ENCODE assay signal across 12 cellular contexts in the genomic region with DNA sequence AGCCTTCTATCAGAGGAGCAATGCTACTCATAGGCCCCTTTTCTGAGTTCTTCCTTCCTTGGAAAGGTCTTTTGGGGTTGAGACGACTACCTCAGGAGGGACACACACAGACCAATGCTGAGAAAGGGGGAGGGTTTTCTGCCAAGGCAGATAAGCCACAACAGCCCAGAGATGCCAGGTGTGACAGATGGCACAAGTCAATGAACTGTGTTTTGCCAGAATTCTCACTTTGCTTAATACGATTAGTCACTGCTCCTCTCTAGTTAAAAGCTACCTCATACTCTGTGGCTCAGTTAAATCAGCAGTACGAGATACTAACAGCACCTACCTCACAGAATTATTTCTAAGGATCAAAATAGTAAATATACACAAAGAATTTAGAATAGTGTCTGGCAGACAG. TPM values are rescaled to one million over a fixed set of nuclear protein-coding genes. Genes with fewer than 3 reads are reported as not detected.
DNase-seq lines count a peak whose midpoint lies in the region; ATAC-seq, FAIRE-seq and TF ChIP-seq lines count a peak whose summit lies in the region.
"Had no signal": no experiment of that assay in that cellular context is flagged by ENCODE, and none has a peak within 500 bp of the region (broad histone marks: within the 10 kb centered on the region; RNA-seq: fewer than 3 reads in every experiment).

No MANE protein-coding gene starts in this region.

- no peak overlapping the region for H3K4ac ChIP-seq in mesenchymal stem cell (ENCODE audit: low read depth in 1 of 2, low read length in 2 of 2)

- H2BK5ac ChIP-seq in mesenchymal stem cell (ENCODE audit: low read depth, low read length, poor library complexity, severe bottlenecking): no peak overlapping the region

- H3K14ac ChIP-seq in mesenchymal stem cell (ENCODE audit: low read length in 2 of 2): no peak overlapping the region

- no peak overlapping the region for H2AK5ac ChIP-seq in mesenchymal stem cell (ENCODE audit: low read length, severe bottlenecking)

- H3K27me3 ChIP-seq in astrocyte (ENCODE audit: insufficient read depth, low read length) (no peaks in the 10 kb centered on the region), mesenchymal stem cell (ENCODE audit: control insufficient read depth in 1 of 2, insufficient read depth in 1 of 2, low read length in 2 of 2) (no peaks in the 10 kb centered on the region), aorta (ENCODE audit: control insufficient read depth in 1 of 2, insufficient read depth in 2 of 2, low read length in 1 of 2) (no peaks in the 10 kb centered on the region), MG63 (no peaks in the 10 kb centered on the region)
- H3K27me3 ChIP-seq: BE2C had no signal

- WGBS in mesenchymal stem cell: 100% methylated on average over 2 of the region's 3 CpGs
- WGBS in aorta, 2 donors: 25 to 26% methylated on average over 3 of the region's 3 CpGs

- no peak for TF ChIP-seq CTCF in astrocyte (IDR thresholded peaks at IDR 0.05; ENCODE audit: insufficient read depth, low read depth, low read length)

- no peak for FAIRE-seq in astrocyte (lab: Jason Lieb, UNC)
- FAIRE-seq: endothelial cell of umbilical vein had no signal

- H3K18ac ChIP-seq in mesenchymal stem cell (ENCODE audit: low read depth in 1 of 2, low read length in 2 of 2): no peak overlapping the region

- no peak overlapping the region for H4K91ac ChIP-seq in mesenchymal stem cell (ENCODE audit: low read length)

- H3K27me3 Mint-ChIP-seq in astrocyte (ENCODE audit: low read depth, unreplicated experiment): no peaks in the 10 kb centered on the region

- ATAC-seq in left ventricle myocardium superior (peak; percentile 14), aorta (ENCODE audit: low FRiP score) (no peak), GM21423 (IDR thresholded peaks at IDR 0.05; ENCODE audit: unreplicated experiment) (no peak)

- no peaks in the 10 kb centered on the region for H3K9me3 Mint-ChIP-seq in astrocyte (ENCODE audit: unreplicated experiment)
- H3K9me3 Mint-ChIP-seq: T-helper 1 cell treated with Interleukin-12 subunit alpha and Interleukin-12 subunit beta and Interleukin-4 antibody, amounts not matched to agents 30 μg/mL and 1 μg/mL, for 36 hours had no signal

- H3K4me1 ChIP-seq in astrocyte (ENCODE audit: insufficient read depth, low read length) (no peaks in the 10 kb centered on the region), mesenchymal stem cell (ENCODE audit: control insufficient read depth, insufficient read depth, low read depth, low read length) (no peaks in the 10 kb centered on the region), aorta (ENCODE audit: control insufficient read depth in 1 of 2, insufficient read depth in 2 of 2, low read length in 2 of 2) (peaks cover 5 to 9% of the 10 kb centered on the region in 2 donors)
- H3K4me1 ChIP-seq: BE2C had no signal

- H3K4me3 ChIP-seq in astrocyte (ENCODE audit: insufficient read depth, low read depth, low read length): no peak overlapping the region
- H3K4me3 ChIP-seq in mesenchymal stem cell (ENCODE audit: insufficient read depth in 1 of 2, low read depth in 1 of 2, low read length in 2 of 2): no peak overlapping the region
- no peak overlapping the region for H3K4me3 ChIP-seq in aorta (ENCODE audit: low read length in 2 of 2)
- no peak overlapping the region for H3K4me3 ChIP-seq in MG63

- H3K9me3 ChIP-seq in astrocyte (ENCODE audit: insufficient read depth, low read depth, low read length): no peaks in the 10 kb centered on the region
- H3K9me3 ChIP-seq in mesenchymal stem cell (ENCODE audit: control insufficient read depth, low read length): no peaks in the 10 kb centered on the region
- H3K9me3 ChIP-seq in aorta (ENCODE audit: control insufficient read depth, low read length): no peaks in the 10 kb centered on the region
- H3K9me3 ChIP-seq in MG63: no peaks in the 10 kb centered on the region
- H3K9me3 ChIP-seq: BE2C had no signal

- no peak overlapping the region for H3K23ac ChIP-seq in mesenchymal stem cell (ENCODE audit: low read length in 2 of 2)

- no peak overlapping the region for H3K27ac ChIP-seq in astrocyte (ENCODE audit: low read depth, low read length)
- H3K27ac ChIP-seq in mesenchymal stem cell (ENCODE audit: low read length, poor library complexity, severe bottlenecking): no peak overlapping the region
- peak overlapping the region; percentile 93 to 99 for H3K27ac ChIP-seq in aorta (ENCODE audit: low read depth in 1 of 2, low read length in 2 of 2)

- H3K27ac Mint-ChIP-seq in astrocyte (ENCODE audit: unreplicated experiment): no peak overlapping the region
- H3K27ac Mint-ChIP-seq: T-helper 1 cell treated with Interleukin-12 subunit alpha and Interleukin-12 subunit beta and Interleukin-4 antibody, amounts not matched to agents 30 μg/mL and 1 μg/mL, for 36 hours had no signal

- peaks cover 2% of the 10 kb centered on the region for H3K36me3 Mint-ChIP-seq in astrocyte (ENCODE audit: low read depth, unreplicated experiment)

- peaks cover 84% of the 10 kb centered on the region for H3K79me2 ChIP-seq in astrocyte (ENCODE audit: insufficient read depth, low read length)

- no peak overlapping the region for H2AFZ ChIP-seq in astrocyte (ENCODE audit: low read depth, low read length)
- no peak overlapping the region for H2AFZ ChIP-seq in mesenchymal stem cell (ENCODE audit: low read depth, low read length)

- peaks cover 31% of the 10 kb centered on the region for H3K36me3 ChIP-seq in astrocyte (ENCODE audit: insufficient read depth, low read length)
- peaks cover 10 to 87% of the 10 kb centered on the region in 2 experiments for H3K36me3 ChIP-seq in mesenchymal stem cell (ENCODE audit: control insufficient read depth in 1 of 2, insufficient read depth in 2 of 2, low read depth in 1 of 2, low read length in 2 of 2)
- peaks cover 2 to 7% of the 10 kb centered on the region in 2 donors for H3K36me3 ChIP-seq in aorta (ENCODE audit: control insufficient read depth in 1 of 2, insufficient read depth in 2 of 2, low read length in 1 of 2)
- H3K36me3 ChIP-seq in MG63: peaks cover 35% of the 10 kb centered on the region

- peaks cover 11% of the 10 kb centered on the region for H3K4me1 Mint-ChIP-seq in astrocyte (ENCODE audit: low read depth, unreplicated experiment)

- no peak overlapping the region for H3K4me3 Mint-ChIP-seq in astrocyte (ENCODE audit: unreplicated experiment)
- H3K4me3 Mint-ChIP-seq: T-helper 1 cell treated with Interleukin-12 subunit alpha and Interleukin-12 subunit beta and Interleukin-4 antibody, amounts not matched to agents 30 μg/mL and 1 μg/mL, for 36 hours had no signal

- no peak overlapping the region for H4K8ac ChIP-seq in mesenchymal stem cell (ENCODE audit: low read length)

- intact Hi-C loops in left ventricle myocardium superior (cut with micrococcal nuclease): no loop called here
- intact Hi-C loops in cardiac septum (cut with DNase I): loop anchor here (10.0 kb wide), 3 partner anchors 146 to 384 kb away; a partner anchor contains a TSS
- intact Hi-C loops in aorta (cut with DNase I): loop anchor here (5.0 to 10.0 kb wide), 5 partner anchors 33 to 336 kb away; a partner anchor contains a TSS

- DNase-seq in left ventricle myocardium superior (no peak), cardiac septum (ENCODE audit: low spot score) (no peak), astrocyte (ENCODE audit: low read depth) (peak; percentile 30), mesenchymal stem cell (no peak), aorta (no peak), MG63 (no peak), NCI-H1048 (lab: John Stamatoyannopoulos, UW) (no peak)
- DNase-seq: BE2C; stimulated activated CD4-positive, alpha-beta T cell treated with anti-CD3 and anti-CD28 coated beads, Interleukin-12 subunit alpha, Interleukin-12 subunit beta, amount 100 ng/mL, for 4 hours had no signal

- no peak overlapping the region for H3K4me2 ChIP-seq in astrocyte (ENCODE audit: low read length)
- H3K4me2 ChIP-seq in mesenchymal stem cell (ENCODE audit: low read length, poor library complexity, severe bottlenecking): no peak overlapping the region

- peaks cover 28% of the 10 kb centered on the region for H3K79me1 ChIP-seq in mesenchymal stem cell (replicated peaks; ENCODE audit: low read length, poor library complexity, severe bottlenecking)

- H3K9ac ChIP-seq in astrocyte (ENCODE audit: low read length) (no peak overlapping the region), mesenchymal stem cell (ENCODE audit: low read length) (peak overlapping the region; percentile 75)

- no peak overlapping the region for H2BK120ac ChIP-seq in mesenchymal stem cell (ENCODE audit: low read depth, low read length)

- peaks cover 63% of the 10 kb centered on the region for H4K20me1 ChIP-seq in astrocyte (ENCODE audit: insufficient read depth, low read length)

- H2BK15ac ChIP-seq in mesenchymal stem cell (ENCODE audit: low read depth, poor library complexity, severe bottlenecking): no peak overlapping the region

- H2BK12ac ChIP-seq in mesenchymal stem cell (ENCODE audit: low read length in 2 of 2): no peak overlapping the region

RNA-seq across cellular contexts. Expression of a gene that starts 8.0 kb away (rescaled TPM):
- 46.7 TPM for total RNA-seq in left ventricle myocardium superior
- total RNA-seq in cardiac septum: 53.4 TPM
- total RNA-seq in astrocyte: 54.8 and 58.5 TPM in 2 replicates
- polyA plus RNA-seq in mesenchymal stem cell (2013, experiment 1 of 2): 60.1 TPM
- polyA plus RNA-seq in mesenchymal stem cell (2013, experiment 2 of 2): 63.9 TPM
- total RNA-seq in aorta: 10 to 100 TPM; 64.2 to 90.2 TPM
- 10 to 100 TPM; 37.7 to 53.3 TPM for polyA plus RNA-seq in aorta
- total RNA-seq in MG63 (2014; rRNA removed; shearing (Covaris generic); ENCODE audit: low replicate concordance): 23.6 and 39.1 TPM in 2 replicates

Comparison
In these comparisons a context has a peak if more than half of its experiments do, and no peak if none do; other contexts are left out.
1. H3K27ac ChIP-seq: peak in aorta (2 of 2); none in astrocyte (single experiment) and mesenchymal stem cell (single experiment).